ENCODE assay signal across 9 cellular contexts in genomic region chr5:132103969-132104391, GRCh38. TPM values are rescaled to one million over a fixed set of nuclear protein-coding genes. Genes with fewer than 3 reads are reported as not detected.
DNase-seq lines count a peak whose midpoint lies in the region; ATAC-seq, FAIRE-seq and TF ChIP-seq lines count a peak whose summit lies in the region.
"Had no signal": no experiment of that assay in that cellular context is flagged by ENCODE, and none has a peak within 500 bp of the region (broad histone marks: within the 10 kb centered on the region; RNA-seq: fewer than 3 reads in every experiment).

No MANE protein-coding gene starts in this region.

- H2AFZ ChIP-seq in HepG2 (ENCODE audit: low read length), result no peak overlapping the region

- ATAC-seq in CD4-positive, alpha-beta T cell (ENCODE audit: poor library complexity), result no peak
- ATAC-seq in GM19395 (IDR thresholded peaks at IDR 0.05; ENCODE audit: unreplicated experiment) (peak; percentile 15), HG03439 (IDR thresholded peaks at IDR 0.05; ENCODE audit: unreplicated experiment) (peak; percentile 8), HepG2 (no peak)

- peaks cover 68% of the 10 kb centered on the region for H3K4me1 Mint-ChIP-seq in CD4-positive, alpha-beta T cell (ENCODE audit: low read depth)
- H3K4me1 Mint-ChIP-seq in MCF 10A (ENCODE audit: insufficient read depth, unreplicated experiment) (peaks cover 28% of the 10 kb centered on the region), osteocyte (ENCODE audit: unreplicated experiment) (peaks cover 18% of the 10 kb centered on the region)

- no peak for FAIRE-seq in HepG2 (lab: Jason Lieb, UNC)

- H3K9me3 ChIP-seq in CD4-positive, alpha-beta T cell (ENCODE audit: control insufficient read depth, low read length), result no peaks in the 10 kb centered on the region
- no peaks in the 10 kb centered on the region for H3K9me3 ChIP-seq in HepG2 (ENCODE audit: low read length)

- no peaks in the 10 kb centered on the region for H3K79me2 ChIP-seq in HepG2 (ENCODE audit: insufficient read depth, low read length)

- TF ChIP-seq EP300 in HepG2 (IDR thresholded peaks at IDR 0.05; ENCODE audit: low read depth in 2 of 2, low read length in 2 of 2) (no peak), HepG2 (CRISPR knock-in tag; IDR thresholded peaks at IDR 0.05; ENCODE audit: borderline replicate concordance) (no peak)

- peak overlapping the region; percentile 72 for H3K4me3 Mint-ChIP-seq in CD4-positive, alpha-beta T cell
- no peak overlapping the region for H3K4me3 Mint-ChIP-seq in MCF 10A (ENCODE audit: unreplicated experiment)
- no peak overlapping the region for H3K4me3 Mint-ChIP-seq in osteocyte (ENCODE audit: unreplicated experiment)

- no peak for TF ChIP-seq POLR2A in HepG2 (IDR thresholded peaks at IDR 0.05; ENCODE audit: insufficient read depth in 1 of 2, low read depth in 2 of 2, low read length in 2 of 2)

- H3K4me3 ChIP-seq in HepG2 (replicated peaks in 1 of 3; ENCODE audit: insufficient read depth in 1 of 3, low read depth in 2 of 3, low read length in 3 of 3), result no peak overlapping the region

- H4K20me1 ChIP-seq in HepG2 (ENCODE audit: insufficient read depth, low read length), result no peaks in the 10 kb centered on the region

- no peaks in the 10 kb centered on the region for H3K9me3 Mint-ChIP-seq in CD4-positive, alpha-beta T cell
- H3K9me3 Mint-ChIP-seq in MCF 10A (ENCODE audit: unreplicated experiment) (no peaks in the 10 kb centered on the region), osteocyte (ENCODE audit: unreplicated experiment) (no peaks in the 10 kb centered on the region)

- BruUV-seq in MCF 10A (replicated peaks; lab: Mats Ljungman, UMichigan) (no TSS peak), HepG2 (replicated peaks; lab: Mats Ljungman, UMichigan) (no TSS peak)

- no peak overlapping the region for H3K9ac ChIP-seq in HepG2 (ENCODE audit: insufficient read depth, low read depth, low read length)

- TF ChIP-seq RAD21 in HepG2 (CRISPR knock-in tag; IDR thresholded peaks at IDR 0.05), result no peak

- no peaks in the 10 kb centered on the region for H3K36me3 Mint-ChIP-seq in CD4-positive, alpha-beta T cell (ENCODE audit: low read depth)
- H3K36me3 Mint-ChIP-seq in MCF 10A (ENCODE audit: insufficient read depth, unreplicated experiment) (no peaks in the 10 kb centered on the region), osteocyte (ENCODE audit: unreplicated experiment) (no peaks in the 10 kb centered on the region)

- no peaks in the 10 kb centered on the region for H3K27me3 Mint-ChIP-seq in CD4-positive, alpha-beta T cell
- no peaks in the 10 kb centered on the region for H3K27me3 Mint-ChIP-seq in MCF 10A (ENCODE audit: insufficient read depth, unreplicated experiment)
- H3K27me3 Mint-ChIP-seq in osteocyte (ENCODE audit: unreplicated experiment), result no peaks in the 10 kb centered on the region

- H3K36me3 ChIP-seq in HepG2 (replicated peaks in 1 of 2; ENCODE audit: control insufficient read depth in 1 of 2, insufficient read depth in 2 of 2, low read length in 2 of 2), result no peaks in the 10 kb centered on the region

- H3K27ac ChIP-seq in CD4-positive, alpha-beta T cell (ENCODE audit: low read depth, low read length), result no peak overlapping the region
- no peak overlapping the region for H3K27ac ChIP-seq in HepG2 (ENCODE audit: extremely low read length, insufficient read depth, low read length)

- 8% methylated on average over 2 of the region's 6 CpGs for WGBS in HepG2 (ENCODE audit: low lambda C conversion rate)

- intact Hi-C loops in CD4-positive, alpha-beta T cell (cut with DNase I, micrococcal nuclease), result loop anchor here in 1 of 2 experiments (2.0 kb wide), 1 partner anchor 39 kb away; no protein-coding TSS in a partner anchor
- intact Hi-C loops in MCF 10A (cut with micrococcal nuclease) (loop anchor here (1.0 to 2.0 kb wide), 3 partner anchors 18 to 39 kb away; no protein-coding TSS in a partner anchor), HepG2 (cut with micrococcal nuclease; ENCODE audit: unreplicated experiment) (no loop called here)

- POLR2A ChIA-PET in CD4-positive, alpha-beta T cell (lab: Charles Lee), result interaction anchor here (0.6 to 0.8 kb wide), 2 partner anchors 40 to 190 kb away, joined by 3 read pairs; partner anchors contain the start of gene SLC22A4
- POLR2A ChIA-PET in MCF 10A (lab: Yijun Ruan, JAX) (interaction anchor here (0.8 to 1.1 kb wide), 2 partner anchors 10 to 12 kb away, joined by 5 to 7 read pairs; no protein-coding TSS in a partner anchor), HepG2 (lab: Yijun Ruan, JAX) (no interaction called here)

- DNase-seq in CD4-positive, alpha-beta T cell, result no peak
- DNase-seq in MCF 10A (ENCODE audit: unreplicated experiment), result peak; percentile 69
- DNase-seq in UCSD-AML1 (lab: John Stamatoyannopoulos, UW; ENCODE audit: unreplicated experiment), result no peak
- DNase-seq in osteocyte (ENCODE audit: extremely low spot score, unreplicated experiment), result no peak
- DNase-seq in 8988T, result no peak
- DNase-seq in HepG2 (ENCODE audit: low spot score), result no peak

- CTCF ChIA-PET in CD4-positive, alpha-beta T cell (lab: Charles Lee), result interaction anchor here (0.6 kb wide), 1 partner anchor 38 kb away, joined by 5 read pairs; no protein-coding TSS in a partner anchor
- CTCF ChIA-PET in MCF 10A (lab: Yijun Ruan, JAX) (interaction anchor here (0.7 to 1.7 kb wide), 3 partner anchors 17 to 150 kb away, joined by 3 to 6 read pairs (median 4); no protein-coding TSS in a partner anchor), HepG2 (lab: Yijun Ruan, JAX; ENCODE audit: low intra/inter-chr PET ratio, low total read pairs) (no interaction called here)

- TF ChIP-seq CTCF in CD4-positive, alpha-beta T cell (IDR thresholded peaks at IDR 0.05), result no peak
- no peak for TF ChIP-seq CTCF in MCF 10A (IDR thresholded peaks at IDR 0.05; ENCODE audit: unreplicated experiment)
- TF ChIP-seq CTCF in osteocyte (IDR thresholded peaks at IDR 0.05), result no peak
- TF ChIP-seq CTCF in HepG2 (CRISPR knock-in tag; IDR thresholded peaks at IDR 0.05), result no peak

- H3K4me2 ChIP-seq in HepG2 (ENCODE audit: low read depth, low read length), result no peak overlapping the region

- in situ Hi-C loops in HepG2 (cut with HindIII; ENCODE audit: extremely low pct_ligation_motif_present, low pct_unique_long_range_greater_than_20kb), result no loop called here

- peak overlapping the region; percentile 81 for H3K27ac Mint-ChIP-seq in CD4-positive, alpha-beta T cell
- peak overlapping the region; percentile 90 for H3K27ac Mint-ChIP-seq in MCF 10A (ENCODE audit: low read depth, unreplicated experiment)
- H3K27ac Mint-ChIP-seq in osteocyte (ENCODE audit: unreplicated experiment), result no peak overlapping the region

- peaks cover 8% of the 10 kb centered on the region; the same call in 1 of the 2 replicates for H3K4me1 ChIP-seq in HepG2 (ENCODE audit: insufficient read depth, low read length)

- H3K27me3 ChIP-seq in CD4-positive, alpha-beta T cell (ENCODE audit: control insufficient read depth, insufficient read depth, low read length), result no peaks in the 10 kb centered on the region
- H3K27me3 ChIP-seq in HepG2 (ENCODE audit: control insufficient read depth in 1 of 2, insufficient read depth in 2 of 2, low read length in 2 of 2), result no peaks in the 10 kb centered on the region; a peak in 1 of 5 replicates

RNA-seq across cellular contexts. Expression of gene CSF2, which starts 30.4 kb away (rescaled TPM):
- not detected for total RNA-seq in CD4-positive, alpha-beta T cell
- not detected in 2 replicates for total RNA-seq in MCF 10A (2022)
- total RNA-seq in osteocyte, result not detected in 2 replicates
- not detected in 2 replicates for total RNA-seq in HepG2 (2016; rRNA removed; fragmentation: Illumina TruSeq; extraction: Trizol)
- total RNA-seq in HepG2 (2016; cell fraction: cytosol; rRNA removed; fragmentation: Illumina TruSeq; extraction: Trizol; ENCODE audit: low read depth), result not detected in 2 replicates
- total RNA-seq in HepG2 (2016; cell fraction: insoluble cytoplasmic fraction; rRNA removed; fragmentation: Illumina TruSeq; extraction: Trizol), result not detected in 2 replicates
- not detected in 2 replicates for total RNA-seq in HepG2 (2016; cell fraction: membrane; rRNA removed; fragmentation: Illumina TruSeq; extraction: Trizol)
- total RNA-seq in HepG2 (2016; cell fraction: nucleus; rRNA removed; fragmentation: Illumina TruSeq; extraction: Trizol), result not detected in 2 replicates
- not detected in 2 replicates for polyA plus RNA-seq in HepG2 (2011; rRNA removed)
- polyA plus RNA-seq in HepG2 (2011; cell fraction: cytosol; rRNA removed), result not detected in 2 replicates
- polyA plus RNA-seq in HepG2 (2011; cell fraction: nucleus; rRNA removed), result not detected in 2 replicates
- polyA plus RNA-seq in HepG2 (2012), result not detected in 2 replicates
- not detected in 2 replicates for polyA plus RNA-seq in HepG2 (2016; cell fraction: cytosol; fragmentation: Illumina TruSeq; extraction: Trizol; ENCODE audit: low read depth)
- not detected in 2 replicates for polyA plus RNA-seq in HepG2 (2016; cell fraction: insoluble cytoplasmic fraction; fragmentation: Illumina TruSeq; extraction: Trizol; ENCODE audit: low read depth)
- not detected in 2 replicates for polyA plus RNA-seq in HepG2 (2016; cell fraction: membrane; fragmentation: Illumina TruSeq; extraction: Trizol; ENCODE audit: low read depth)
- not detected in 2 replicates for polyA plus RNA-seq in HepG2 (2016; cell fraction: nucleus; fragmentation: Illumina TruSeq; extraction: Trizol; ENCODE audit: insufficient read depth, low read depth)
- not detected in 2 replicates for polyA minus RNA-seq in HepG2 (2011; rRNA and poly(A)+ RNA removed; ENCODE audit: low replicate concordance)
- polyA minus RNA-seq in HepG2 (2011; cell fraction: cytosol; rRNA and poly(A)+ RNA removed), result not detected in 2 replicates
- not detected in 2 replicates for polyA minus RNA-seq in HepG2 (2011; cell fraction: nucleus; rRNA and poly(A)+ RNA removed)
- total RNA-seq: pulmonary artery endothelial cell had no signal

RNA-seq across cellular contexts. Expression of gene IL3, which starts 43.5 kb away (rescaled TPM):
- total RNA-seq in CD4-positive, alpha-beta T cell, result not detected
- total RNA-seq in MCF 10A (2022), result not detected in 2 replicates
- not detected in 2 replicates for total RNA-seq in osteocyte
- not detected in 2 replicates for total RNA-seq in HepG2 (2016; rRNA removed; fragmentation: Illumina TruSeq; extraction: Trizol)
- total RNA-seq in HepG2 (2016; cell fraction: cytosol; rRNA removed; fragmentation: Illumina TruSeq; extraction: Trizol; ENCODE audit: low read depth), result not detected in 2 replicates
- not detected in 2 replicates for total RNA-seq in HepG2 (2016; cell fraction: insoluble cytoplasmic fraction; rRNA removed; fragmentation: Illumina TruSeq; extraction: Trizol)
- not detected in 2 replicates for total RNA-seq in HepG2 (2016; cell fraction: membrane; rRNA removed; fragmentation: Illumina TruSeq; extraction: Trizol)
- not detected in 2 replicates for total RNA-seq in HepG2 (2016; cell fraction: nucleus; rRNA removed; fragmentation: Illumina TruSeq; extraction: Trizol)
- polyA plus RNA-seq in HepG2 (2011; rRNA removed), result not detected in 2 replicates
- not detected in 2 replicates for polyA plus RNA-seq in HepG2 (2011; cell fraction: cytosol; rRNA removed)
- not detected in 2 replicates for polyA plus RNA-seq in HepG2 (2011; cell fraction: nucleus; rRNA removed)
- polyA plus RNA-seq in HepG2 (2012), result not detected in 2 replicates
- polyA plus RNA-seq in HepG2 (2016; cell fraction: cytosol; fragmentation: Illumina TruSeq; extraction: Trizol; ENCODE audit: low read depth), result not detected in 2 replicates
- polyA plus RNA-seq in HepG2 (2016; cell fraction: insoluble cytoplasmic fraction; fragmentation: Illumina TruSeq; extraction: Trizol; ENCODE audit: low read depth), result not detected in 2 replicates
- not detected in 2 replicates for polyA plus RNA-seq in HepG2 (2016; cell fraction: membrane; fragmentation: Illumina TruSeq; extraction: Trizol; ENCODE audit: low read depth)
- polyA plus RNA-seq in HepG2 (2016; cell fraction: nucleus; fragmentation: Illumina TruSeq; extraction: Trizol; ENCODE audit: insufficient read depth, low read depth), result not detected in 2 replicates
- not detected in 2 replicates for polyA minus RNA-seq in HepG2 (2011; rRNA and poly(A)+ RNA removed; ENCODE audit: low replicate concordance)
- polyA minus RNA-seq in HepG2 (2011; cell fraction: cytosol; rRNA and poly(A)+ RNA removed), result not detected in 2 replicates
- polyA minus RNA-seq in HepG2 (2011; cell fraction: nucleus; rRNA and poly(A)+ RNA removed), result not detected in 2 replicates
- total RNA-seq: pulmonary artery endothelial cell had no signal

Comparison
In these comparisons a context has a peak if more than half of its experiments do, and no peak if none do; other contexts are left out.
1. ATAC-seq: peak in GM19395 (single experiment) and HG03439 (single experiment); none in CD4-positive, alpha-beta T cell (single experiment) and HepG2 (single experiment).